Comparison of ENCODE assay signal across 23 cellular contexts in the genomic region with DNA sequence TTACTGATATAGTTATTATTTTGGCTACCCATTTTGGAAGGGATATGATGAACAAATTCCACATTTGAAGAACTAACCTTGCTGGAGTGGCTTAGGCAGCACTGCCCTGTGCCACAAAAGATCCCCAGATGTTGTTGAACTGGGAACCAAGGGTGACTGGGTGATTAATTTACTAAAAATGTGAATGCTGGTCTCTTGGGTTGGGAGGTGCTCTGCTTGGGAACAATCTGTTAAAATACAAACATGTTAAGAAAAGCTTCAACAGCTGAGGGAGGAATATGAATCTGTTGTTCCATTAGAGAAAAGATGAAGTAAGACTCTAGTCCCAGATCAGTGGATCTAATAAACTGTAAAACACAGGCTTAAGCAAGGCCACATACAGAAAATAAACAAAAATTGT.
"Had no signal": no experiment of that assay in that cellular context is flagged by ENCODE, and none has a peak within 500 bp of the region (broad histone marks: within the 10 kb centered on the region; RNA-seq: fewer than 3 reads in every experiment).

No MANE protein-coding gene starts in this region.

- H3K27ac ChIP-seq: colonic mucosa, epithelial cell of prostate, esophagus squamous epithelium, gastrocnemius medialis, heart right ventricle, left lung, lower lobe of right lung had no signal

- ATAC-seq: effector memory CD8-positive, alpha-beta T cell; esophagus mucosa; gastrocnemius medialis; heart right ventricle; left cardiac atrium; left lung; left ventricle myocardium superior; lower lobe of right lung; mucosa of descending colon; naive thymus-derived CD4-positive, alpha-beta T cell had no signal

- DNase-seq: colonic mucosa; cortex of kidney; effector CD8-positive, alpha-beta T cell; effector memory CD8-positive, alpha-beta T cell; endodermal cell; erythroblast; esophagus squamous epithelium; foreskin fibroblast; foreskin melanocyte; gastrocnemius medialis; glutamatergic neuron; head of caudate nucleus; heart right ventricle; hippocampal formation; left cardiac atrium; left lung; left ventricle myocardium superior; lower lobe of right lung; mesenchymal stem cell; mucosa of descending colon; naive thymus-derived CD4-positive, alpha-beta T cell had no signal

- H3K9me3 ChIP-seq: colonic mucosa, esophagus squamous epithelium, gastrocnemius medialis, lower lobe of right lung, mucosa of descending colon had no signal

- H3K36me3 ChIP-seq: colonic mucosa, esophagus squamous epithelium, gastrocnemius medialis, heart right ventricle, left lung, lower lobe of right lung had no signal

- H3K4me1 ChIP-seq: colonic mucosa, esophagus squamous epithelium, gastrocnemius medialis, heart right ventricle, left lung, lower lobe of right lung had no signal

- H3K4me3 ChIP-seq: colonic mucosa, esophagus squamous epithelium, gastrocnemius medialis, heart right ventricle, left lung, lower lobe of right lung, mucosa of descending colon had no signal

- H3K27me3 ChIP-seq: colonic mucosa, esophagus squamous epithelium, gastrocnemius medialis, heart right ventricle, left lung had no signal
